Comparison of ENCODE assay signal across 2 cellular contexts in the genomic region with DNA sequence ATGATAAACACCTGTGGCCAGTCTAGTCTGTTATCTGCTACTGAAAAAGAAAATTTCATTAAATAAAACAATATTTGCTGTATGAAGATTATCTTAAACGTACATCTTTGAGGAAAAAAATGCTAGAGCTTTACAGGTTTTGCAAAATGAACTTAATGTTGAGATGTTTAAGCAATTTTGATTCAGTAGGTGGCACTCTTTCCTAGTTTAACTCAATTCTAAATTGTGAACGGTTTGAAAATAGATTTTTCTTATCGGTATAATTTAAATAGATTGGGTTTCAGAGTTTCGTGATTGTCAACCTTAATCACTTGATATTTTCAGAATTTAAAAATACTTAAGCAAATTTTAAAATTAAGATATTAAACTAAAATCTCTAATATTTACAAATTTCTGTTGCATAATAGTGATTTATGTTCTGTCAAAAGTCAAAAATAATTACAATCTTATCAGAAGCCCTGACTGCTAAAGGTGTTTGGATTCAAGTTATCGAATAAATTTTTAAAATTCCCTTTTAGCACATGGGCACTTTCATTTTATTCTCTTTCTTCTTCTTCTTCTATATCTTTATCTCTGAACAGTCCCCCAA.
TF ChIP-seq lines count a peak whose summit lies in the region.

No MANE protein-coding gene starts in this region.

TF ChIP-seq in GM12878, 131 proteins besides CTCF, POLR2A, EP300 and RAD21:
- TF ChIP-seq SMC3 (IDR thresholded peaks at IDR 0.05; ENCODE audit: borderline replicate concordance, low read length) (peak; percentile 33; the same call in 1 of the 2 replicates), TCF3 (IDR thresholded peaks at IDR 0.05; ENCODE audit: borderline replicate concordance, insufficient read depth, low read depth, low read length) (no peak)

TF ChIP-seq in HepG2, 621 proteins besides CTCF, POLR2A, EP300 and RAD21:
- TF ChIP-seq GFI1 (CRISPR knock-in tag; IDR thresholded peaks at IDR 0.05; ENCODE audit: borderline replicate concordance) (no peak), ZNF839 (CRISPR knock-in tag; IDR thresholded peaks at IDR 0.05; ENCODE audit: borderline replicate concordance) (no peak), SMC3 (IDR thresholded peaks at IDR 0.05; ENCODE audit: low read length) (peak; percentile 32; the same call in 1 of the 2 replicates), NFIC (IDR thresholded peaks at IDR 0.05; ENCODE audit: low read length) (no peak), KDM3A (CRISPR knock-in tag; IDR thresholded peaks at IDR 0.05; ENCODE audit: low read depth) (no peak), FLYWCH1 (CRISPR knock-in tag; IDR thresholded peaks at IDR 0.05) (no peak), RARG (CRISPR knock-in tag; IDR thresholded peaks at IDR 0.05; ENCODE audit: low read depth) (no peak), STAG1 (CRISPR knock-in tag; IDR thresholded peaks at IDR 0.05) (peak; percentile 69), CENPX (CRISPR knock-in tag; IDR thresholded peaks at IDR 0.05) (no peak), ZNF781 (CRISPR knock-in tag; IDR thresholded peaks at IDR 0.05; ENCODE audit: borderline replicate concordance, not compliant biosample characterization) (no peak)
TF ChIP-seq in HepG2: peak in this region for 2.
